In genomic region chr14:51093371-51094281, GRCh38 we compare ENCODE assay signal across 8 cellular contexts. TPM values are rescaled to one million over a fixed set of nuclear protein-coding genes. Genes with fewer than 3 reads are reported as not detected.
DNase-seq lines count a peak whose midpoint lies in the region; ATAC-seq, FAIRE-seq and TF ChIP-seq lines count a peak whose summit lies in the region.

No MANE protein-coding gene starts in this region.

- TF ChIP-seq POLR2A in GM12892 (IDR thresholded peaks at IDR 0.05; ENCODE audit: low read depth, low read length), result no peak
- no peak for TF ChIP-seq POLR2A in tibial nerve (IDR thresholded peaks at IDR 0.05)

- peak overlapping the region in 1 of 4 donors; percentile 88 for H3K27ac ChIP-seq in tibial nerve

- H3K27me3 ChIP-seq in neuron (ENCODE audit: insufficient read depth, low read length) (no peaks in the 10 kb centered on the region), tibial nerve (peaks cover 0 to 17% of the 10 kb centered on the region in 2 donors)

- H3K4me1 ChIP-seq in neuron (ENCODE audit: insufficient read depth, low read length) (peaks cover 31% of the 10 kb centered on the region), tibial nerve (peaks cover 0 to 39% (median 9%) of the 10 kb centered on the region in 4 donors)

- 11 to 16% methylated on average over 30 to 60 of the region's 68 CpGs for WGBS in tibial nerve, 2 donors

- no peaks in the 10 kb centered on the region for H3K36me3 ChIP-seq in neuron (ENCODE audit: insufficient read depth, low read length)
- H3K36me3 ChIP-seq in tibial nerve, result no peaks in the 10 kb centered on the region

- peak in 1 of 2 donors; percentile 11 for TF ChIP-seq EP300 in tibial nerve (IDR thresholded peaks at IDR 0.05)

- DNase-seq in GM12892 (ENCODE audit: insufficient read length), result peak; percentile 27
- peak; percentile 89 for DNase-seq in NCI-H2227 (lab: John Stamatoyannopoulos, UW; ENCODE audit: unreplicated experiment)
- DNase-seq in activated CD8-positive, alpha-beta memory T cell treated with anti-CD3 and anti-CD28 coated beads for 48 hours (ENCODE audit: low read depth in 2 of 3, low spot score in 2 of 3), result peak in 2 of 3 experiments; percentile 12 to 20
- no peak for DNase-seq in tibial nerve (ENCODE audit: low spot score in 2 of 2)

- ATAC-seq in esophagus mucosa (peak; percentile 34), HG03175 (IDR thresholded peaks at IDR 0.05; ENCODE audit: unreplicated experiment) (no peak), HG03095 (IDR thresholded peaks at IDR 0.05; ENCODE audit: unreplicated experiment) (no peak)

- H2AFZ ChIP-seq in neuron (ENCODE audit: low read depth, low read length), result peak overlapping the region; percentile 11

- peak; percentile 27 for FAIRE-seq in GM12892 (lab: Jason Lieb, UNC)

- peak in 3 of 5 experiments; percentile 15 to 39 (median 17) for TF ChIP-seq CTCF in tibial nerve (IDR thresholded peaks at IDR 0.05)

- H3K9me3 ChIP-seq in neuron (ENCODE audit: low read length), result no peaks in the 10 kb centered on the region
- H3K9me3 ChIP-seq in tibial nerve, result no peaks in the 10 kb centered on the region

- H3K4me3 ChIP-seq in neuron (ENCODE audit: low read length) (peak overlapping the region; percentile 56), tibial nerve (peak overlapping the region; percentile 46 to 73 (median 64))

RNA-seq across cellular contexts. Expression of gene TRIM9, which starts 1.3 kb away (rescaled TPM):
- 0.21 TPM for polyA plus RNA-seq in GM12892 (2012; ENCODE audit: missing spikeins)
- total RNA-seq in esophagus mucosa (0.32 TPM), tibial nerve (1 to 10 TPM in 3 of 4 donors, under 1 TPM in 1; 0.87 to 5.9 (median 4.9) TPM)

Comparison
In these comparisons a context has a peak if more than half of its experiments do, and no peak if none do; other contexts are left out.
1. DNase-seq: peak in GM12892 (single experiment), NCI-H2227 (single experiment) and activated CD8-positive, alpha-beta memory T cell treated with anti-CD3 and anti-CD28 coated beads for 48 hours (2 of 3); none in tibial nerve (0 of 2).